16 cellular contexts compared by ENCODE assay signal in genomic region chr7:6422926-6423632, GRCh38. TPM values are rescaled to one million over a fixed set of nuclear protein-coding genes. Genes with fewer than 3 reads are reported as not detected.
DNase-seq lines count a peak whose midpoint lies in the region; ATAC-seq and TF ChIP-seq lines count a peak whose summit lies in the region.
"Had no signal": no experiment of that assay in that cellular context is flagged by ENCODE, and none has a peak within 500 bp of the region (broad histone marks: within the 10 kb centered on the region; RNA-seq: fewer than 3 reads in every experiment).

No MANE protein-coding gene starts in this region.

- H3K27me3 Mint-ChIP-seq in T-helper 17 cell: no peaks in the 10 kb centered on the region

- no peak overlapping the region for H2AK5ac ChIP-seq in neuronal stem cell (ENCODE audit: low read depth, low read length)

- no peak overlapping the region for H2BK120ac ChIP-seq in neuronal stem cell (ENCODE audit: low read depth, low read length)

- no CpG with 5 or more reads among the region's 18 CpGs for WGBS in neuronal stem cell (ENCODE audit: extremely low coverage in 2 of 2, insufficient read length in 2 of 2, insufficient replicate concordance in 1 of 2), 2 donors

- H3K4me3 ChIP-seq in right atrium auricular region: no peak overlapping the region
- no peak overlapping the region for H3K4me3 ChIP-seq in lower lobe of right lung
- no peak overlapping the region for H3K4me3 ChIP-seq in neuronal stem cell (ENCODE audit: low read length in 2 of 2)

- no peak overlapping the region for H3K14ac ChIP-seq in neuronal stem cell (ENCODE audit: low read length)

- H3K4me1 ChIP-seq in right atrium auricular region: no peaks in the 10 kb centered on the region
- peaks cover 8% of the 10 kb centered on the region for H3K4me1 ChIP-seq in lower lobe of right lung
- no peaks in the 10 kb centered on the region for H3K4me1 ChIP-seq in neuronal stem cell (ENCODE audit: control insufficient read depth in 2 of 2, insufficient read depth in 1 of 2, low read depth in 1 of 2, low read length in 2 of 2)

- peaks cover 4% of the 10 kb centered on the region for H3K79me1 ChIP-seq in neuronal stem cell (ENCODE audit: low read depth, low read length)

- peak overlapping the region; percentile 78 for H3K4me3 Mint-ChIP-seq in T-helper 17 cell
- H3K4me3 Mint-ChIP-seq: T-helper 2 cell treated with Interferon-gamma antibody and Interleukin-4, amounts not matched to agents 5 μg/mL and 100 μg/mL, for 36 hours had no signal

- H4K91ac ChIP-seq in neuronal stem cell (ENCODE audit: low read depth, low read length, poor library complexity): no peak overlapping the region

- H2AFZ ChIP-seq in neuronal stem cell (ENCODE audit: low read length): no peak overlapping the region

- H3K4me1 Mint-ChIP-seq in T-helper 17 cell: peaks cover 8% of the 10 kb centered on the region

- H2BK15ac ChIP-seq in neuronal stem cell (ENCODE audit: low read length): no peak overlapping the region

- H2BK5ac ChIP-seq in neuronal stem cell (ENCODE audit: low read length): no peak overlapping the region

- H3K27me3 ChIP-seq in right atrium auricular region: no peaks in the 10 kb centered on the region
- H3K27me3 ChIP-seq in lower lobe of right lung (ENCODE audit: low read depth): no peaks in the 10 kb centered on the region
- H3K27me3 ChIP-seq in neuronal stem cell (ENCODE audit: control insufficient read depth in 3 of 3, insufficient read depth in 3 of 3, low read depth in 1 of 3, low read length in 3 of 3): no peaks in the 10 kb centered on the region

- H3K9ac ChIP-seq in neuronal stem cell (ENCODE audit: low read depth, low read length, poor library complexity): no peak overlapping the region

- peak overlapping the region; percentile 69 for H3K27ac Mint-ChIP-seq in T-helper 17 cell
- H3K27ac Mint-ChIP-seq: T-helper 2 cell treated with Interferon-gamma antibody and Interleukin-4, amounts not matched to agents 5 μg/mL and 100 μg/mL, for 36 hours had no signal

- H3K36me3 ChIP-seq in right atrium auricular region: peaks cover 38% of the 10 kb centered on the region
- peaks cover 84% of the 10 kb centered on the region for H3K36me3 ChIP-seq in lower lobe of right lung
- peaks cover 40 to 81% of the 10 kb centered on the region in 2 donors for H3K36me3 ChIP-seq in neuronal stem cell (replicated peaks in 1 of 2; ENCODE audit: control insufficient read depth in 2 of 2, insufficient read depth in 2 of 2, low read length in 2 of 2)

- H3K18ac ChIP-seq in neuronal stem cell (ENCODE audit: low read length): no peak overlapping the region

- DNase-seq in Right ventricle myocardium superior (peak; percentile 72), right atrium auricular region (ENCODE audit: low spot score) (no peak), T-helper 17 cell (no peak), lower lobe of right lung (peak; percentile 82), neuronal stem cell (ENCODE audit: low spot score) (no peak), left colon (no peak)
- DNase-seq: activated CD4-positive, alpha-beta T cell treated with anti-CD3 and anti-CD28 coated beads for 48 hours; activated effector memory CD4-positive, alpha-beta T cell treated with Interleukin-2 at 50 U/mL for 16 hours; effector memory CD4-positive, alpha-beta T cell; mammary epithelial cell; NCI-H2081; NCI-H69; stimulated activated naive CD4-positive, alpha-beta T cell treated with Interleukin-2 at 50 U/mL for 16 hours had no signal

- H3K27ac ChIP-seq in right atrium auricular region (no peak overlapping the region), lower lobe of right lung (peak overlapping the region; percentile 65), neuronal stem cell (replicated peaks; ENCODE audit: low read length) (no peak overlapping the region)

- no peak overlapping the region for H3K4ac ChIP-seq in neuronal stem cell (ENCODE audit: low read length)

- H3K23ac ChIP-seq in neuronal stem cell (ENCODE audit: low read depth, low read length, poor library complexity): no peak overlapping the region

- H3K9me3 ChIP-seq in right atrium auricular region (no peaks in the 10 kb centered on the region), T-helper 17 cell (ENCODE audit: control insufficient read depth, low read length, poor library complexity, severe bottlenecking) (no peaks in the 10 kb centered on the region), lower lobe of right lung (no peaks in the 10 kb centered on the region), neuronal stem cell (replicated peaks in 1 of 2; ENCODE audit: control insufficient read depth in 2 of 2, insufficient read depth in 1 of 2, low read depth in 1 of 2, low read length in 2 of 2) (peaks cover 0 to 8% of the 10 kb centered on the region in 2 donors)

- H2BK12ac ChIP-seq in neuronal stem cell (ENCODE audit: low read length): no peak overlapping the region

- TF ChIP-seq CTCF in right atrium auricular region (IDR thresholded peaks at IDR 0.05) (no peak), lower lobe of right lung (IDR thresholded peaks at IDR 0.05) (no peak)

- H4K8ac ChIP-seq in neuronal stem cell (ENCODE audit: low read depth, low read length): no peak overlapping the region

- no peak overlapping the region for H3K4me2 ChIP-seq in neuronal stem cell (ENCODE audit: insufficient read depth, low read length, poor library complexity, severe bottlenecking)

- ATAC-seq in Right ventricle myocardium superior (ENCODE audit: poor library complexity) (peak; percentile 28), T-helper 17 cell (peak; percentile 53), lower lobe of right lung (peak; percentile 50 to 61), GM19035 (IDR thresholded peaks at IDR 0.05; ENCODE audit: unreplicated experiment) (no peak), GM21367 (IDR thresholded peaks at IDR 0.05; ENCODE audit: unreplicated experiment) (no peak), left colon (no peak)

- H3K36me3 Mint-ChIP-seq in T-helper 17 cell (ENCODE audit: low read depth): peaks cover 5% of the 10 kb centered on the region

- intact Hi-C loops in Right ventricle myocardium superior (cut with DNase I): no loop called here
- intact Hi-C loops in lower lobe of right lung (cut with DNase I): no loop called here
- intact Hi-C loops in left colon (cut with DNase I, micrococcal nuclease): no loop called here

RNA-seq across cellular contexts. Expression of gene DAGLB, which starts 24.7 kb away (rescaled TPM):
- 8.1 TPM for total RNA-seq in Right ventricle myocardium superior
- total RNA-seq in right atrium auricular region: 1 to 10 TPM; 5.7 to 9.4 TPM
- 10 to 100 TPM; 19.6 to 26.8 TPM for total RNA-seq in T-helper 17 cell
- total RNA-seq in lower lobe of right lung: 40.6 TPM
- polyA plus RNA-seq in neuronal stem cell (2013, experiment 1 of 2): 10.6 TPM
- 9.4 TPM for polyA plus RNA-seq in neuronal stem cell (2013, experiment 2 of 2)
- 10 to 100 TPM; 20.1 to 26.8 TPM for total RNA-seq in left colon

RNA-seq across cellular contexts. Expression of gene RAC1, which starts 48.8 kb away (rescaled TPM):
- total RNA-seq in Right ventricle myocardium superior: 124 TPM
- 100 to 1,000 TPM in 1 of 2 donors, 10 to 100 TPM in 1; 87.8 to 109 TPM for total RNA-seq in right atrium auricular region
- 10 to 100 TPM; 62.2 to 69.4 TPM for total RNA-seq in T-helper 17 cell
- 257 TPM for total RNA-seq in lower lobe of right lung
- 260 TPM for polyA plus RNA-seq in neuronal stem cell (2013, experiment 1 of 2)
- polyA plus RNA-seq in neuronal stem cell (2013, experiment 2 of 2): 262 TPM
- 100 to 1,000 TPM; 422 to 431 TPM for total RNA-seq in left colon

Comparison
In these comparisons a context has a peak if more than half of its experiments do, and no peak if none do; other contexts are left out.
1. DNase-seq: peak in Right ventricle myocardium superior (single experiment) and lower lobe of right lung (single experiment); none in right atrium auricular region (single experiment), T-helper 17 cell (0 of 3), neuronal stem cell (single experiment) and left colon (0 of 2).
2. ATAC-seq: peak in Right ventricle myocardium superior (single experiment), T-helper 17 cell (single experiment) and lower lobe of right lung (2 of 2); none in GM19035 (single experiment), GM21367 (single experiment) and left colon (single experiment).